Comparison of ENCODE assay signal across 19 cellular contexts in the genomic region with DNA sequence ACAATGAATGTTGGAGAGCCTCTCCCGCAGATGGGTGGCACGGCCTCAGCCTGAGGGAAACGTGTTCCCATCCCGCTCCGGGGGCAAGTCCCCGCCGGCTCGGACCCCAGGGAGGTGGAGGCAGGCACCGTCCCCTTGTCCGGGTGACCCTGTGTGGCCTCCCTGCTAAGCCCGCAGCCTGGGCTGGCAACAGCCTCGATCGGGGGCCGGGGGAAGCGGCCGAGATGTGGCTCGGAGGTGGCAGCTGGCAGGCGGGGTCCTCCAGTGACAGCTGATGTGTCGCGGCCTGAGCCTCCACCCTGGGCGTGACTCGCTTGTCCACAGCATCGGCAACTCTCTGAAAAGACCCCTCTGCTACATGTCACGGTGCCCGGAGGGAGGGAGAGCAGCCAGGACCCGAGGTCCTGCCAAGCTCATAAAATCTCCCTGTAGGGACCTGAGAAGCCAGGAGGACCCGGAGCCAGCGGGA.
"Had no signal": no experiment of that assay in that cellular context is flagged by ENCODE, and none has a peak within 500 bp of the region (broad histone marks: within the 10 kb centered on the region; RNA-seq: fewer than 3 reads in every experiment).

No MANE protein-coding gene starts in this region.

- H3K4me3 ChIP-seq: adrenal gland, colonic mucosa, right lobe of liver, SK-N-MC, spleen, thyroid gland had no signal

- H3K27ac ChIP-seq: adrenal gland, colonic mucosa, right lobe of liver, SK-N-MC, spleen had no signal

- ATAC-seq: activated CD4-positive, CD25-positive, alpha-beta regulatory T cell treated with anti-CD3 and anti-CD28 coated beads, Interleukin-2, amount 50 U/mL, for 24 hours; activated T-cell treated with anti-CD3 and anti-CD28 coated beads, Interleukin-2, amount 50 U/mL, for 4 hours; left lobe of liver; right lobe of liver; T-cell had no signal

- H3K27me3 ChIP-seq: adrenal gland, colonic mucosa, right lobe of liver, thyroid gland had no signal

- H3K4me1 ChIP-seq: adrenal gland, colonic mucosa, right lobe of liver, spleen, stomach had no signal

- H3K36me3 ChIP-seq: adrenal gland, colonic mucosa, right lobe of liver, spleen, stomach, thyroid gland had no signal

- H3K9me3 ChIP-seq: adrenal gland, colonic mucosa, right lobe of liver, spleen, stomach, thyroid gland had no signal

- DNase-seq: activated CD4-positive, alpha-beta T cell treated with anti-CD3 and anti-CD28 coated beads, Interleukin-2, amount 50 U/mL, for 4 hours; activated effector memory CD4-positive, alpha-beta T cell treated with Interleukin-2 at 50 U/mL for 16 hours; activated naive CD4-positive, alpha-beta T cell treated with anti-CD3 and anti-CD28 coated beads, Interleukin-2, amount 50 U/mL, for 16 hours; activated T-cell treated with anti-CD3 and anti-CD28 coated beads, Interleukin-2, amount 50 U/mL, for 4 hours; adrenal gland; caudate nucleus; colonic mucosa; foreskin melanocyte; mesendoderm; occipital lobe; right lobe of liver; spleen; stomach; T-cell; T-helper 9 cell had no signal
